In the genomic region with DNA sequence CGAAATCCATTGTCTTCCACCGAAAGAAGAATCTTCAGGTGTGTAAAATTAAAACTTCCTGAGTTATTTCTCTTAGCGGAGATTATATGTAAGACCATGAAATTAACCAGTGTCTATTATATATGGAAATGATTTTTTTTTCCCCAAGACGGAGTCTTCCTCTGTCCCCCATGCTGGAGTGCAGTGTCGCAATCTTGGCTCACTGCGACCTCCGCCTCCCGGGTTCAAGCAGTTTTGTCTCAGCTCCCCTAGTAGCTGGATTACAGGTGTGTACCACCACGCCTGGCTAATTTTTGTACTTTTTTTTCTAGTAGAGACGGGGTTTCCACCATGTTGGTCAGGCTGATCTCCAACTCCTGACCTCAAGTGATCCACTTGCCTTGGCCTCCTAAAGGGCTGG, we compare ENCODE assay signal across 13 cellular contexts. TPM values are rescaled to one million over a fixed set of nuclear protein-coding genes. Genes with fewer than 3 reads are reported as not detected.
DNase-seq lines count a peak whose midpoint lies in the region; ATAC-seq lines count a peak whose summit lies in the region.
"Had no signal": no experiment of that assay in that cellular context is flagged by ENCODE, and none has a peak within 500 bp of the region (broad histone marks: within the 10 kb centered on the region; RNA-seq: fewer than 3 reads in every experiment).

No MANE protein-coding gene starts in this region.

- peaks cover 22% of the 10 kb centered on the region for H3K4me1 ChIP-seq in HUES64 (ENCODE audit: insufficient read depth, low read length)

- peak overlapping the region; percentile 96; the same call in 1 of the 2 replicates for H3K4me3 ChIP-seq in HUES64 (ENCODE audit: low read length)
- H3K4me3 ChIP-seq: spleen had no signal

- peak overlapping the region; percentile 100 for H3K27ac Mint-ChIP-seq in activated CD4-positive, alpha-beta T cell treated with anti-CD3 and anti-CD28 coated beads for 36 hours
- H3K27ac Mint-ChIP-seq in activated T-helper 17 cell treated with anti-CD3 and anti-CD28 coated beads, Interleukin-2, amount 50 U/mL, for 72 hours, result peak overlapping the region; percentile 99
- peak overlapping the region in 7 of 10 donors; percentile 9 to 90 (median 52) for H3K27ac Mint-ChIP-seq in naive thymus-derived CD8-positive, alpha-beta T cell

- CTCF ChIA-PET in activated CD4-positive, alpha-beta T cell treated with anti-CD3 and anti-CD28 coated beads for 36 hours (lab: Charles Lee), result no interaction called here

- H3K9me3 ChIP-seq in HUES64 (ENCODE audit: insufficient read depth, low read depth, low read length), result no peaks in the 10 kb centered on the region
- H3K9me3 ChIP-seq: neutrophil, spleen had no signal

- no peaks in the 10 kb centered on the region for H3K27me3 Mint-ChIP-seq in activated CD4-positive, alpha-beta T cell treated with anti-CD3 and anti-CD28 coated beads for 36 hours
- H3K27me3 Mint-ChIP-seq in activated T-helper 17 cell treated with anti-CD3 and anti-CD28 coated beads, Interleukin-2, amount 50 U/mL, for 72 hours, result no peaks in the 10 kb centered on the region
- no peaks in the 10 kb centered on the region for H3K27me3 Mint-ChIP-seq in naive thymus-derived CD8-positive, alpha-beta T cell

- no peak for ATAC-seq in activated CD4-positive, alpha-beta T cell treated with anti-CD3 and anti-CD28 coated beads for 36 hours
- no peak for ATAC-seq in activated T-helper 17 cell treated with anti-CD3 and anti-CD28 coated beads, Interleukin-2, amount 50 U/mL, for 72 hours (replicated peaks)
- ATAC-seq in naive thymus-derived CD8-positive, alpha-beta T cell, result no peak

- H3K27me3 ChIP-seq in HUES64 (ENCODE audit: insufficient read depth, low read length), result no peaks in the 10 kb centered on the region
- H3K27me3 ChIP-seq: spleen had no signal

- peak overlapping the region; percentile 99 for H3K4me3 Mint-ChIP-seq in activated CD4-positive, alpha-beta T cell treated with anti-CD3 and anti-CD28 coated beads for 36 hours
- H3K4me3 Mint-ChIP-seq in activated T-helper 17 cell treated with anti-CD3 and anti-CD28 coated beads, Interleukin-2, amount 50 U/mL, for 72 hours, result peak overlapping the region; percentile 100
- peak overlapping the region in 6 of 10 donors; percentile 25 to 94 (median 68) for H3K4me3 Mint-ChIP-seq in naive thymus-derived CD8-positive, alpha-beta T cell

- intact Hi-C loops in activated CD4-positive, alpha-beta T cell treated with anti-CD3 and anti-CD28 coated beads for 36 hours (cut with DNase I, micrococcal nuclease), result loop anchor here (5.0 to 10.0 kb wide), 7 partner anchors 112 to 1613 kb away; partner anchors contain the start of genes DDX51 (in 1 of the 2), NOC4L (in 1 of the 2) and SFSWAP (in 1 of the 2)

- H3K4me1 Mint-ChIP-seq in activated CD4-positive, alpha-beta T cell treated with anti-CD3 and anti-CD28 coated beads for 36 hours, result peaks cover 58% of the 10 kb centered on the region
- H3K4me1 Mint-ChIP-seq in activated T-helper 17 cell treated with anti-CD3 and anti-CD28 coated beads, Interleukin-2, amount 50 U/mL, for 72 hours, result peaks cover 37% of the 10 kb centered on the region
- H3K4me1 Mint-ChIP-seq in naive thymus-derived CD8-positive, alpha-beta T cell, result peaks cover 28 to 65% (median 64%) of the 10 kb centered on the region in 4 donors

- POLR2A ChIA-PET in activated CD4-positive, alpha-beta T cell treated with anti-CD3 and anti-CD28 coated beads for 36 hours (lab: Charles Lee), result no interaction called here
- POLR2A ChIA-PET in naive thymus-derived CD8-positive, alpha-beta T cell (lab: Charles Lee), result interaction anchor here (1.2 kb wide), 1 partner anchor 37 kb away, joined by 3 read pairs; no protein-coding TSS in a partner anchor

- H3K9me3 Mint-ChIP-seq in activated CD4-positive, alpha-beta T cell treated with anti-CD3 and anti-CD28 coated beads for 36 hours (ENCODE audit: low read depth), result no peaks in the 10 kb centered on the region
- H3K9me3 Mint-ChIP-seq in activated T-helper 17 cell treated with anti-CD3 and anti-CD28 coated beads, Interleukin-2, amount 50 U/mL, for 72 hours, result peaks cover 3% of the 10 kb centered on the region
- H3K9me3 Mint-ChIP-seq in naive thymus-derived CD8-positive, alpha-beta T cell, result no peaks in the 10 kb centered on the region

- 95% methylated on average over 9 of the region's 10 CpGs for WGBS in HUES64

- no peak overlapping the region for H3K9ac ChIP-seq in HUES64 (ENCODE audit: low read depth, low read length)
- H3K9ac ChIP-seq: KMS-11 had no signal

- peaks cover 51% of the 10 kb centered on the region for H3K36me3 ChIP-seq in HUES64 (ENCODE audit: insufficient read depth, low read length)

- peaks cover 53% of the 10 kb centered on the region for H3K36me3 Mint-ChIP-seq in activated CD4-positive, alpha-beta T cell treated with anti-CD3 and anti-CD28 coated beads for 36 hours (ENCODE audit: low read depth)
- H3K36me3 Mint-ChIP-seq in activated T-helper 17 cell treated with anti-CD3 and anti-CD28 coated beads, Interleukin-2, amount 50 U/mL, for 72 hours (ENCODE audit: low read depth), result peaks cover 64% of the 10 kb centered on the region
- H3K36me3 Mint-ChIP-seq in naive thymus-derived CD8-positive, alpha-beta T cell, result peaks cover 9 to 56% (median 21%) of the 10 kb centered on the region in 3 donors

- DNase-seq in activated CD4-positive, alpha-beta T cell treated with anti-CD3 and anti-CD28 coated beads for 36 hours, result no peak
- no peak for DNase-seq in activated CD4-positive, alpha-beta T cell treated with anti-CD3 and anti-CD28 coated beads for 1 hour
- DNase-seq in naive thymus-derived CD8-positive, alpha-beta T cell, result no peak
- no peak for DNase-seq in NCI-H526 (lab: John Stamatoyannopoulos, UW)
- no peak for DNase-seq in NCI-H2171 treated with DMSO at 0.1 percent for 48 hours (lab: John Stamatoyannopoulos, UW)
- no peak for DNase-seq in Kasumi-1 (lab: John Stamatoyannopoulos, UW)
- DNase-seq: aorta; effector CD8-positive, alpha-beta T cell had no signal

- H3K27ac ChIP-seq in HUES64 (ENCODE audit: low read depth, low read length), result no peak overlapping the region
- H3K27ac ChIP-seq: KMS-11, neutrophil had no signal

RNA-seq across cellular contexts. Expression of gene RAN, which starts 2.8 kb away (rescaled TPM):
- 1,000 to 10,000 TPM; 1,919 to 2,242 TPM for total RNA-seq in activated CD4-positive, alpha-beta T cell treated with anti-CD3 and anti-CD28 coated beads for 36 hours
- 1,435 TPM for polyA plus RNA-seq in HUES64 (2013, experiment 1 of 2)
- 1,287 TPM for polyA plus RNA-seq in HUES64 (2013, experiment 2 of 2)
- 1,000 to 10,000 TPM; 1,449 to 2,120 TPM for total RNA-seq in activated T-helper 17 cell treated with anti-CD3 and anti-CD28 coated beads, Interleukin-2, amount 50 U/mL, for 72 hours
- total RNA-seq in naive thymus-derived CD8-positive, alpha-beta T cell, result 100 to 1,000 TPM; 325 to 331 TPM
- 100 to 1,000 TPM; 522 to 578 (median 572) TPM for polyA plus RNA-seq in naive thymus-derived CD8-positive, alpha-beta T cell

RNA-seq across cellular contexts. Expression of gene STX2, which starts 35.6 kb away (rescaled TPM):
- 10 to 100 TPM; 13.1 to 16.2 TPM for total RNA-seq in activated CD4-positive, alpha-beta T cell treated with anti-CD3 and anti-CD28 coated beads for 36 hours
- 16.4 TPM for polyA plus RNA-seq in HUES64 (2013, experiment 1 of 2)
- 19.1 TPM for polyA plus RNA-seq in HUES64 (2013, experiment 2 of 2)
- 10 to 100 TPM; 16.5 to 18.2 TPM for total RNA-seq in activated T-helper 17 cell treated with anti-CD3 and anti-CD28 coated beads, Interleukin-2, amount 50 U/mL, for 72 hours
- 10 to 100 TPM; 29.4 to 29.9 TPM for total RNA-seq in naive thymus-derived CD8-positive, alpha-beta T cell
- 1 to 10 TPM; 6.7 to 9.3 (median 9.2) TPM for polyA plus RNA-seq in naive thymus-derived CD8-positive, alpha-beta T cell

Comparison
In these comparisons a context has a peak if more than half of its experiments do, and no peak if none do; other contexts are left out.
1. RNA of gene RAN, which starts 2.8 kb away (total RNA-seq): 1,919 to 2,242 TPM in activated CD4-positive, alpha-beta T cell treated with anti-CD3 and anti-CD28 coated beads for 36 hours and 1,449 to 2,120 TPM in activated T-helper 17 cell treated with anti-CD3 and anti-CD28 coated beads, Interleukin-2, amount 50 U/mL, for 72 hours; 325 to 331 TPM in naive thymus-derived CD8-positive, alpha-beta T cell; every median in the first group is over 4 times any median in the second.
2. Peak in every context shown above with its lines, with median percentiles within 50 percentile points of each other: H3K27ac Mint-ChIP-seq and H3K4me3 Mint-ChIP-seq.